In genomic region chr14:28577187-28577586, GRCh38 we compare ENCODE assay signal across 1 cellular context.
TF ChIP-seq lines count a peak whose summit lies in the region.

No MANE protein-coding gene starts in this region.

TF ChIP-seq in SK-N-SH treated with all-trans-retinoic acid at 6 μM for 48 hours, 23 proteins besides CTCF, POLR2A, EP300 and RAD21 (continued from another document):
- TF ChIP-seq TSHZ2 (CRISPR knock-in tag; IDR thresholded peaks at IDR 0.05) (no peak), CSDC2 (CRISPR knock-in tag; IDR thresholded peaks at IDR 0.05) (no peak)
